In genomic region chr2:65278450-65279030, GRCh38 we compare ENCODE assay signal across 14 cellular contexts. TPM values are rescaled to one million over a fixed set of nuclear protein-coding genes. Genes with fewer than 3 reads are reported as not detected.
DNase-seq lines count a peak whose midpoint lies in the region; TF ChIP-seq lines count a peak whose summit lies in the region.
"Had no signal": no experiment of that assay in that cellular context is flagged by ENCODE, and none has a peak within 500 bp of the region (broad histone marks: within the 10 kb centered on the region; RNA-seq: fewer than 3 reads in every experiment).

No MANE protein-coding gene starts in this region.

- H3K9me3 Mint-ChIP-seq in nephron: no peaks in the 10 kb centered on the region
- H3K9me3 Mint-ChIP-seq: activated T-helper 17 cell treated with anti-CD3 and anti-CD28 coated beads, Interleukin-2, amount 50 U/mL, for 72 hours had no signal

- H3K4me1 Mint-ChIP-seq in nephron: peaks cover 60% of the 10 kb centered on the region

- H3K4me3 ChIP-seq in fibroblast of the aortic adventitia (ENCODE audit: low read depth, low read length): no peak overlapping the region
- H3K4me3 ChIP-seq: A549 had no signal

- DNase-seq in NCI-H2227 (lab: John Stamatoyannopoulos, UW; ENCODE audit: unreplicated experiment) (peak; percentile 7), NCI-H2227 treated with DMSO at 0.1 percent for 48 hours (lab: John Stamatoyannopoulos, UW) (no peak), OCI-M1 (lab: John Stamatoyannopoulos, UW) (peak; percentile 27), fibroblast of the aortic adventitia (ENCODE audit: low read depth) (peak; percentile 28), cerebellar cortex (ENCODE audit: low spot score) (no peak), nucleus accumbens (lab: John Stamatoyannopoulos, UW) (no peak)
- no peak for DNase-seq in activated CD4-positive, alpha-beta T cell treated with anti-CD3 and anti-CD28 coated beads, Interleukin-2, amount 50 U/mL, for 48 hours
- DNase-seq: DMS 273 treated with DMSO at 0.1 percent for 48 hours; mammary epithelial cell; posterior cingulate gyrus; stimulated activated CD4-positive, alpha-beta T cell treated with anti-CD3 and anti-CD28 coated beads, Interleukin-4, amount 100 ng/mL, for 4 hours had no signal

- no peak for TF ChIP-seq CTCF in fibroblast of the aortic adventitia (IDR thresholded peaks at IDR 0.05; ENCODE audit: insufficient read depth, low read length)
- TF ChIP-seq CTCF in nephron (IDR thresholded peaks at IDR 0.05; ENCODE audit: unreplicated experiment in 3 of 3): no peak

- no peaks in the 10 kb centered on the region for H3K27me3 Mint-ChIP-seq in nephron (ENCODE audit: low read depth)
- H3K27me3 Mint-ChIP-seq: activated T-helper 17 cell treated with anti-CD3 and anti-CD28 coated beads, Interleukin-2, amount 50 U/mL, for 72 hours had no signal

- peaks cover 3% of the 10 kb centered on the region for H3K36me3 Mint-ChIP-seq in nephron (ENCODE audit: low read depth)

- H3K27ac Mint-ChIP-seq in nephron: peak overlapping the region; percentile 62 to 86 (median 67)
- H3K27ac Mint-ChIP-seq: activated T-helper 17 cell treated with anti-CD3 and anti-CD28 coated beads, Interleukin-2, amount 50 U/mL, for 72 hours had no signal

- no peak overlapping the region for H3K4me3 Mint-ChIP-seq in nephron
- H3K4me3 Mint-ChIP-seq: activated T-helper 17 cell treated with anti-CD3 and anti-CD28 coated beads, Interleukin-2, amount 50 U/mL, for 72 hours had no signal

RNA-seq across cellular contexts. Expression of gene ACTR2, which starts 50.9 kb away (rescaled TPM):
- total RNA-seq in fibroblast of the aortic adventitia (ENCODE audit: low replicate concordance): 97.1 and 127 TPM in 2 replicates

Comparison
In these comparisons a context has a peak if more than half of its experiments do, and no peak if none do; other contexts are left out.
1. DNase-seq: peak in NCI-H2227 (single experiment), OCI-M1 (single experiment) and fibroblast of the aortic adventitia (single experiment); none in NCI-H2227 treated with DMSO at 0.1 percent for 48 hours (single experiment), cerebellar cortex (single experiment), nucleus accumbens (0 of 56) and activated CD4-positive, alpha-beta T cell treated with anti-CD3 and anti-CD28 coated beads, Interleukin-2, amount 50 U/mL, for 48 hours (0 of 2).